ENCODE assay signal across 22 cellular contexts in genomic region chr19:30131246-30131645, GRCh38.
"Had no signal": no experiment of that assay in that cellular context is flagged by ENCODE, and none has a peak within 500 bp of the region (broad histone marks: within the 10 kb centered on the region; RNA-seq: fewer than 3 reads in every experiment).

No MANE protein-coding gene starts in this region.

- H3K9ac ChIP-seq: SK-N-SH had no signal

- H3K4me2 ChIP-seq: SK-N-SH had no signal

- H3K4me3 ChIP-seq: MG63 had no signal

- DNase-seq: KBM-7; MG63; NCI-H1092; NCI-H1105 treated with DMSO at 0.1 percent for 48 hours; NCI-H1417 treated with DMSO at 0.1 percent for 48 hours; NCI-H146; NCI-H1694 treated with DMSO at 0.1 percent for 48 hours; NCI-H1930; NCI-H2081; NCI-H2107; NCI-H2227 treated with DMSO at 0.1 percent for 48 hours; NCI-H524; NCI-H526 treated with DMSO at 0.1 percent for 48 hours; NCI-H774; NK-92 treated with Interleukin-12 subunit alpha and Interleukin-12 subunit beta, amount 100 ng/mL, for 24 hours; PC-3; SHP77; SK-N-SH; SW 1271; T-cell had no signal

- H3K27me3 ChIP-seq: MG63 had no signal

- H3K9me3 ChIP-seq: MG63, SK-N-SH had no signal

- H3K36me3 ChIP-seq: MG63 had no signal

- H3K27ac ChIP-seq: RWPE1 had no signal

- ATAC-seq: Panc1, PC-3, T-cell had no signal
